Comparison of ENCODE assay signal across 14 cellular contexts in the genomic region with DNA sequence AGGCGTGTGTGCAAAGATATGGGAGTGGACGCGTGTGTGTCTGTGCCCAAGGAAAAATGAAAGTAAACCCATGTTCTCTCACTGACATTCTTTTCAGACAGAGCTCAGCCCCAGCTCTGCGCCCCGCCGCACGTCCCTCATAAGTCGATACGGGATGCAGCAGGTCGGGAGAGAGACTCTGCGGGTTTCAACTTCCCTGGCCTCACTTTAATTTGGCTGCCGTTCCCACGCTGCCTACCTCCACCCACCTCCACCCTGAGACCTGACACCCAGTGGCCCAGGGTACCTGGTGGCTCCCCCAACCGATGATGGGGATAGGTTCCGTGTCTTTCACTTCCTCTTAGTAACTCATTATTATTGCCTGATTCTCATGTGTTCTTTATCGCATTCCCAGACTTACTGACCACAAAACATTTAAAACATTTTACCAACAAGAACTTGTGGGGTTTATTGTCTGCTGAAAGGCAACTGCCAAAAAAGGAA. TPM values are rescaled to one million over a fixed set of nuclear protein-coding genes. Genes with fewer than 3 reads are reported as not detected.
DNase-seq lines count a peak whose midpoint lies in the region; ATAC-seq and TF ChIP-seq lines count a peak whose summit lies in the region.
"Had no signal": no experiment of that assay in that cellular context is flagged by ENCODE, and none has a peak within 500 bp of the region (broad histone marks: within the 10 kb centered on the region; RNA-seq: fewer than 3 reads in every experiment).

No MANE protein-coding gene starts in this region.

- TF ChIP-seq CTCF in retinal pigment epithelial cell (conservative IDR thresholded peaks at IDR 0.05; ENCODE audit: low read depth, low read length) = peak; percentile 12

- no peak overlapping the region for H3K4me3 Mint-ChIP-seq in activated CD8-positive, alpha-beta T cell treated with anti-CD3 and anti-CD28 coated beads, Interleukin-2, amount 10 ng/mL, durations not matched to agents 7 days and 5 days
- H3K4me3 Mint-ChIP-seq: naive thymus-derived CD4-positive, alpha-beta T cell; stimulated activated naive CD8-positive, alpha-beta T cell treated with anti-CD3 and anti-CD28 coated beads, Interleukin-15, amount 100 ng/mL, for 72 hours; WTC11 had no signal

- no peaks in the 10 kb centered on the region for H3K36me3 Mint-ChIP-seq in activated CD8-positive, alpha-beta T cell treated with anti-CD3 and anti-CD28 coated beads, Interleukin-2, amount 10 ng/mL, durations not matched to agents 7 days and 5 days (ENCODE audit: low read depth)
- H3K36me3 Mint-ChIP-seq: WTC11 had no signal

- no peaks in the 10 kb centered on the region for H3K4me1 Mint-ChIP-seq in activated CD8-positive, alpha-beta T cell treated with anti-CD3 and anti-CD28 coated beads, Interleukin-2, amount 10 ng/mL, durations not matched to agents 7 days and 5 days (ENCODE audit: low read depth)

- POLR2A ChIA-PET in activated CD8-positive, alpha-beta T cell treated with anti-CD3 and anti-CD28 coated beads, Interleukin-2, amount 10 ng/mL, durations not matched to agents 7 days and 5 days (lab: Charles Lee) = no interaction called here

- no peak overlapping the region for H3K27ac Mint-ChIP-seq in activated CD8-positive, alpha-beta T cell treated with anti-CD3 and anti-CD28 coated beads, Interleukin-2, amount 10 ng/mL, durations not matched to agents 7 days and 5 days
- H3K27ac Mint-ChIP-seq: naive thymus-derived CD4-positive, alpha-beta T cell; stimulated activated naive CD8-positive, alpha-beta T cell treated with anti-CD3 and anti-CD28 coated beads, Interleukin-15, amount 100 ng/mL, for 72 hours; WTC11 had no signal

- H3K4me3 ChIP-seq in retinal pigment epithelial cell (ENCODE audit: low read length) = peak overlapping the region; percentile 22
- H3K4me3 ChIP-seq: dorsolateral prefrontal cortex had no signal

- CTCF ChIA-PET in activated CD8-positive, alpha-beta T cell treated with anti-CD3 and anti-CD28 coated beads, Interleukin-2, amount 10 ng/mL, durations not matched to agents 7 days and 5 days (lab: Charles Lee) = no interaction called here

- peak; percentile 74 for DNase-seq in Daoy (ENCODE audit: low read depth)
- peak; percentile 7 for DNase-seq in MV-4-11 (lab: John Stamatoyannopoulos, UW)
- peak; percentile 38 for DNase-seq in fibroblast of peridontal ligament (ENCODE audit: extremely low read depth)
- DNase-seq in retinal pigment epithelial cell (ENCODE audit: low read depth) = peak; percentile 97
- no peak for DNase-seq in NCI-H1436 (lab: John Stamatoyannopoulos, UW)
- DNase-seq in activated effector memory CD4-positive, alpha-beta T cell treated with anti-CD3 and anti-CD28 coated beads, Interleukin-2, amount 50 U/mL, for 16 hours = no peak
- DNase-seq in activated CD8-positive, alpha-beta T cell treated with anti-CD3 and anti-CD28 coated beads, Interleukin-2, amount 10 ng/mL, durations not matched to agents 7 days and 5 days = no peak
- DNase-seq: dorsolateral prefrontal cortex; naive thymus-derived CD4-positive, alpha-beta T cell; NCI-H2171; right cardiac atrium; stimulated activated naive CD8-positive, alpha-beta T cell treated with anti-CD3 and anti-CD28 coated beads, Interleukin-15, amount 100 ng/mL, for 72 hours had no signal

- no peak for ATAC-seq in activated CD8-positive, alpha-beta T cell treated with anti-CD3 and anti-CD28 coated beads, Interleukin-2, amount 10 ng/mL, durations not matched to agents 7 days and 5 days
- no peak for ATAC-seq in HG03135 (IDR thresholded peaks at IDR 0.05; ENCODE audit: unreplicated experiment)
- ATAC-seq: naive thymus-derived CD4-positive, alpha-beta T cell; right cardiac atrium; stimulated activated naive CD8-positive, alpha-beta T cell treated with anti-CD3 and anti-CD28 coated beads, Interleukin-15, amount 100 ng/mL, for 72 hours; WTC11 had no signal

- H3K9me3 Mint-ChIP-seq in activated CD8-positive, alpha-beta T cell treated with anti-CD3 and anti-CD28 coated beads, Interleukin-2, amount 10 ng/mL, durations not matched to agents 7 days and 5 days (ENCODE audit: insufficient read depth) = no peaks in the 10 kb centered on the region
- H3K9me3 Mint-ChIP-seq: stimulated activated naive CD8-positive, alpha-beta T cell treated with anti-CD3 and anti-CD28 coated beads, Interleukin-15, amount 100 ng/mL, for 72 hours; WTC11 had no signal

- peaks cover 37% of the 10 kb centered on the region for H3K27me3 Mint-ChIP-seq in activated CD8-positive, alpha-beta T cell treated with anti-CD3 and anti-CD28 coated beads, Interleukin-2, amount 10 ng/mL, durations not matched to agents 7 days and 5 days (ENCODE audit: low read depth)

RNA-seq across cellular contexts. Expression of gene LHX2, which starts 19.4 kb away (rescaled TPM):
- total RNA-seq in Daoy (2014; rRNA removed; shearing (Covaris generic)) = 5.7 and 11.9 TPM in 2 replicates
- total RNA-seq in activated CD8-positive, alpha-beta T cell treated with anti-CD3 and anti-CD28 coated beads, Interleukin-2, amount 10 ng/mL, durations not matched to agents 7 days and 5 days = not detected
- total RNA-seq: naive thymus-derived CD4-positive, alpha-beta T cell had no signal

Comparison
In these comparisons a context has a peak if more than half of its experiments do, and no peak if none do; other contexts are left out.
1. DNase-seq: peak in Daoy (single experiment), MV-4-11 (single experiment), fibroblast of peridontal ligament (single experiment) and retinal pigment epithelial cell (single experiment); none in NCI-H1436 (single experiment), activated effector memory CD4-positive, alpha-beta T cell treated with anti-CD3 and anti-CD28 coated beads, Interleukin-2, amount 50 U/mL, for 16 hours (single experiment) and activated CD8-positive, alpha-beta T cell treated with anti-CD3 and anti-CD28 coated beads, Interleukin-2, amount 10 ng/mL, durations not matched to agents 7 days and 5 days (single experiment).